Comparison of ENCODE assay signal across 8 cellular contexts in genomic region chr3:128123538-128124368, GRCh38. TPM values are rescaled to one million over a fixed set of nuclear protein-coding genes. Genes with fewer than 3 reads are reported as not detected.
DNase-seq lines count a peak whose midpoint lies in the region; ATAC-seq and TF ChIP-seq lines count a peak whose summit lies in the region.

Gene RUVBL1 (minus strand): TSS chr3:128123812. CDS start chr3:128123724, 88 bp downstream.

- 3% methylated on average over 47 of the region's 47 CpGs for WGBS in liver

- peak within 1 kb of the TSS; percentile 90 to 96 (median 94) for H3K27ac Mint-ChIP-seq in CD14-positive monocyte

- H3K27ac ChIP-seq in liver (ENCODE audit: low read depth in 1 of 2, low read length in 2 of 2) = peak within 1 kb of the TSS; percentile 73 to 75

- H3K4me3 Mint-ChIP-seq in CD14-positive monocyte = peak within 1 kb of the TSS; percentile 93 to 96

- peaks cover 25% of the 10 kb centered on the region for H3K4me1 Mint-ChIP-seq in CD14-positive monocyte

- H3K9me3 Mint-ChIP-seq in CD14-positive monocyte = peaks cover 0 to 4% (median 0%) of the 10 kb centered on the region in 7 donors

- peak in 1 of 2 donors; percentile 5 for TF ChIP-seq RAD21 in liver (IDR thresholded peaks at IDR 0.05)

- intact Hi-C loops in CD14-positive monocyte (cut with micrococcal nuclease) = loop anchor here (2.0 to 5.0 kb wide), 2 partner anchors 29 to 46 kb away; partner anchors contain the start of gene EEFSEC (in 1 of the 2)

- peaks cover 0 to 1% (median 0%) of the 10 kb centered on the region in 3 donors for H3K27me3 Mint-ChIP-seq in CD14-positive monocyte (ENCODE audit: low read depth in 3 of 3)

- H3K9ac ChIP-seq in liver (ENCODE audit: low read depth in 1 of 2, low read length in 2 of 2) = peak within 1 kb of the TSS; percentile 44 to 50

- no peaks in the 10 kb centered on the region for H3K9me3 ChIP-seq in liver (ENCODE audit: control insufficient read depth in 4 of 4, low read length in 3 of 4)

- H3K4me1 ChIP-seq in liver (ENCODE audit: control insufficient read depth in 4 of 4, insufficient read depth in 4 of 4, low read length in 3 of 4) = peaks cover 0 to 19% (median 17%) of the 10 kb centered on the region in 4 donors

- ATAC-seq in GM19397 (IDR thresholded peaks at IDR 0.05; ENCODE audit: unreplicated experiment) (peak; percentile 97), HG03571 (IDR thresholded peaks at IDR 0.05; ENCODE audit: unreplicated experiment) (peak; percentile 97)

- no peaks in the 10 kb centered on the region for H3K36me3 ChIP-seq in liver (ENCODE audit: control insufficient read depth in 4 of 4, insufficient read depth in 3 of 4, low read depth in 1 of 4, low read length in 3 of 4)

- peak within 1 kb of the TSS; percentile 70 to 100 (median 98) for H3K4me3 ChIP-seq in liver (ENCODE audit: low read depth in 1 of 3, low read length in 3 of 3)

- peak; percentile 98 for DNase-seq in CD14-positive monocyte (ENCODE audit: low spot score)
- DNase-seq in NCI-H82 (lab: John Stamatoyannopoulos, UW) = peak; percentile 100
- peak; percentile 96 to 97 for DNase-seq in activated CD4-positive, alpha-beta T cell treated with anti-CD3 and anti-CD28 coated beads, Interleukin-2, amount 50 U/mL, for 48 hours
- DNase-seq in dermis microvascular lymphatic vessel endothelial cell (ENCODE audit: low read depth in 2 of 2) = peak; percentile 95 to 96
- DNase-seq in stimulated activated CD4-positive, alpha-beta T cell treated with anti-CD3 and anti-CD28 coated beads, Interleukin-4, amount 100 ng/mL, for 24 hours = peak; percentile 98

- TF ChIP-seq CTCF in CD14-positive monocyte (IDR thresholded peaks at IDR 0.05) (no peak), liver (IDR thresholded peaks at IDR 0.05; ENCODE audit: low read depth, low read length, missing input control) (no peak)

- peaks cover 1 to 4% of the 10 kb centered on the region in 2 donors for H3K36me3 Mint-ChIP-seq in CD14-positive monocyte

- H3K27me3 ChIP-seq in liver (ENCODE audit: control insufficient read depth in 4 of 4, insufficient read depth in 4 of 4, low read length in 3 of 4) = no peaks in the 10 kb centered on the region

TF ChIP-seq in liver, 16 proteins besides CTCF, POLR2A, EP300 and RAD21:
- peak; percentile 33 to 72 for TF ChIP-seq RXRA (IDR thresholded peaks at IDR 0.05)
- no peak for TF ChIP-seq FOXA2 (IDR thresholded peaks at IDR 0.05)
- peak; percentile 61 for TF ChIP-seq NR2F2 (IDR thresholded peaks at IDR 0.05)
- TF ChIP-seq YY1 (IDR thresholded peaks at IDR 0.05) = peak; percentile 60
- TF ChIP-seq GABPA (IDR thresholded peaks at IDR 0.05 in 1 of 2, conservative IDR thresholded peaks at IDR 0.05 in 1 of 2) = peak; percentile 100
- no peak for TF ChIP-seq JUND (IDR thresholded peaks at IDR 0.05)
- peak in 1 of 2 donors; percentile 45 for TF ChIP-seq HNF4A (conservative IDR thresholded peaks at IDR 0.05)
- TF ChIP-seq, protein P1, sequence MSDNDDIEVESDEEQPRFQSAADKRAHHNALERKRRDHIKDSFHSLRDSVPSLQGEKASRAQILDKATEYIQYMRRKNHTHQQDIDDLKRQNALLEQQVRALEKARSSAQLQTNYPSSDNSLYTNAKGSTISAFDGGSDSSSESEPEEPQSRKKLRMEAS (IDR thresholded peaks at IDR 0.05) = peak; percentile 87
- peak; percentile 38 for TF ChIP-seq ZBTB33 (IDR thresholded peaks at IDR 0.05)
- no peak for TF ChIP-seq REST (IDR thresholded peaks at IDR 0.05)
- TF ChIP-seq HNF4G (IDR thresholded peaks at IDR 0.05) = peak; percentile 14
- peak; percentile 96 for TF ChIP-seq SP1 (IDR thresholded peaks at IDR 0.05)

RNA-seq across cellular contexts. Expression of gene RUVBL1, which starts in this region (rescaled TPM):
- 10 to 100 TPM; 14.4 to 16.2 TPM for polyA plus RNA-seq in CD14-positive monocyte
- total RNA-seq in dermis microvascular lymphatic vessel endothelial cell = 37.6 and 52.2 TPM in 2 replicates
- 10 to 100 TPM; 13.9 to 23.1 TPM for total RNA-seq in liver
- polyA plus RNA-seq in liver = 10 to 100 TPM; 13.3 to 13.9 TPM

Comparison
In these comparisons a context has a peak if more than half of its experiments do, and no peak if none do; other contexts are left out.
1. Peak in every context shown above with its lines: DNase-seq, ATAC-seq, H3K4me3 ChIP-seq and H3K27ac ChIP-seq.